22 cellular contexts compared by ENCODE assay signal in the genomic region with DNA sequence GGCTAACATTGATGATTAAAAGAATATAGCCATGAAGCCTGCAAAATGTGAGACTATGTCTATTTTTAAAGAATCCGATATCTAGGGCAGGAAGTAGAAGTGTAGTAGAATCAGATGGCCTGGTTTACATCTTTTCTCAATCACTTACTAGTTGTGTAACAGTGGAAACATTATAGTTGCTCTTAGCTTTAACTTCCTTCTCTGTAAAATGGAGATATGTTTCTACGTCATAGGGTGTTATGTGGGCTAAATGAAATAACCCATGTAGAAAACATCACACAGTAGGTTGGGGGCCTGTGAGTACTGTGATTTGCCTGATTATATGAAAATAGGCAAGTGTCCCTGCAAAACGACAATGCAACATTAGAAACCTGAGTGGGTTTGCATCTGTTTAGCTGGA. TPM values are rescaled to one million over a fixed set of nuclear protein-coding genes. Genes with fewer than 3 reads are reported as not detected.
A peak's percentile ranks its signal among the peaks of the same experiment; 100 is the strongest.
DNase-seq lines count a peak whose midpoint lies in the region; ATAC-seq and TF ChIP-seq lines count a peak whose summit lies in the region.
"Had no signal": no experiment of that assay in that cellular context is flagged by ENCODE, and none has a peak within 500 bp of the region (broad histone marks: within the 10 kb centered on the region; RNA-seq: fewer than 3 reads in every experiment).

No MANE protein-coding gene starts in this region.

- H3K9me3 ChIP-seq in naive thymus-derived CD4-positive, alpha-beta T cell (ENCODE audit: control insufficient read depth in 2 of 3, low read length in 3 of 3) = no peaks in the 10 kb centered on the region
- no peaks in the 10 kb centered on the region for H3K9me3 ChIP-seq in heart right ventricle
- H3K9me3 ChIP-seq: SK-N-SH had no signal

- ATAC-seq in naive thymus-derived CD4-positive, alpha-beta T cell = peak; percentile 52
- no peak for ATAC-seq in Right ventricle myocardium superior (ENCODE audit: poor library complexity)
- ATAC-seq in heart right ventricle = no peak

- no peak overlapping the region for H3K4me3 Mint-ChIP-seq in naive thymus-derived CD4-positive, alpha-beta T cell
- H3K4me3 Mint-ChIP-seq: CD4-positive, CD25-positive, alpha-beta regulatory T cell had no signal

- H3K4me1 Mint-ChIP-seq in naive thymus-derived CD4-positive, alpha-beta T cell = peaks cover 0 to 1% (median 0%) of the 10 kb centered on the region in 7 donors
- H3K4me1 Mint-ChIP-seq: CD4-positive, CD25-positive, alpha-beta regulatory T cell had no signal

- no peaks in the 10 kb centered on the region for H3K36me3 ChIP-seq in naive thymus-derived CD4-positive, alpha-beta T cell (ENCODE audit: control insufficient read depth in 2 of 3, insufficient read depth in 3 of 3, low read length in 3 of 3)
- no peaks in the 10 kb centered on the region for H3K36me3 ChIP-seq in heart right ventricle

- WGBS in heart right ventricle, 2 donors = 80 to 88% methylated on average over 3 of the region's 3 CpGs

- H3K4me3 ChIP-seq in naive thymus-derived CD4-positive, alpha-beta T cell (ENCODE audit: low read length) = no peak overlapping the region
- H3K4me3 ChIP-seq in heart right ventricle = no peak overlapping the region

- intact Hi-C loops in naive thymus-derived CD4-positive, alpha-beta T cell (cut with micrococcal nuclease) = no loop called here
- intact Hi-C loops in Right ventricle myocardium superior (cut with DNase I) (no loop called here), heart right ventricle (cut with DNase I) (no loop called here)

- POLR2A ChIA-PET in naive thymus-derived CD4-positive, alpha-beta T cell (lab: Charles Lee) = no interaction called here

- no peaks in the 10 kb centered on the region for H3K9me3 Mint-ChIP-seq in naive thymus-derived CD4-positive, alpha-beta T cell

- no peaks in the 10 kb centered on the region for H3K27me3 ChIP-seq in naive thymus-derived CD4-positive, alpha-beta T cell (ENCODE audit: control insufficient read depth in 2 of 2, insufficient read depth in 2 of 2, low read length in 2 of 2)
- H3K27me3 ChIP-seq in heart right ventricle = peaks cover 0 to 15% (median 9%) of the 10 kb centered on the region in 7 donors

- no peaks in the 10 kb centered on the region for H3K4me1 ChIP-seq in naive thymus-derived CD4-positive, alpha-beta T cell (ENCODE audit: control insufficient read depth in 2 of 2, insufficient read depth in 2 of 2, low read length in 2 of 2)
- H3K4me1 ChIP-seq in heart right ventricle = peaks cover 0 to 18% (median 5%) of the 10 kb centered on the region in 9 donors

- DNase-seq in SIG-M5 treated with dmso at 0.1 percent for 504 hours (lab: John Stamatoyannopoulos, UW; ENCODE audit: unreplicated experiment) = peak; percentile 77
- DNase-seq in SIG-M5 (lab: John Stamatoyannopoulos, UW) = no peak
- DNase-seq in SKM-1 treated with dmso at 0.1 percent for 144 hours (lab: John Stamatoyannopoulos, UW; ENCODE audit: unreplicated experiment) = peak; percentile 80
- DNase-seq in naive thymus-derived CD4-positive, alpha-beta T cell = no peak
- no peak for DNase-seq in D341Med (ENCODE audit: low spot score)
- no peak for DNase-seq in Right ventricle myocardium superior
- no peak for DNase-seq in heart right ventricle
- DNase-seq: CD4-positive, CD25-positive, alpha-beta regulatory T cell; NCI-H1092; NCI-H1417 treated with DMSO at 0.1 percent for 48 hours; NCI-H1694 treated with DMSO at 0.1 percent for 48 hours; NCI-H2081; NCI-H2227 treated with DMSO at 0.1 percent for 48 hours; NCI-H510A; NCI-H69; RPMI8226; SHP77; SK-N-SH had no signal

- peaks cover 11 to 39% (median 15%) of the 10 kb centered on the region in 5 donors for H3K27me3 Mint-ChIP-seq in naive thymus-derived CD4-positive, alpha-beta T cell

- CTCF ChIA-PET in naive thymus-derived CD4-positive, alpha-beta T cell (lab: Charles Lee) = no interaction called here

- H3K27ac ChIP-seq in naive thymus-derived CD4-positive, alpha-beta T cell (ENCODE audit: low read depth, low read length) = no peak overlapping the region
- no peak overlapping the region for H3K27ac ChIP-seq in heart right ventricle

- no peak for TF ChIP-seq CTCF in heart right ventricle (IDR thresholded peaks at IDR 0.05)

- H3K27ac Mint-ChIP-seq in naive thymus-derived CD4-positive, alpha-beta T cell = no peak overlapping the region
- H3K27ac Mint-ChIP-seq: CD4-positive, CD25-positive, alpha-beta regulatory T cell had no signal

- no peaks in the 10 kb centered on the region for H3K36me3 Mint-ChIP-seq in naive thymus-derived CD4-positive, alpha-beta T cell
- H3K36me3 Mint-ChIP-seq: CD4-positive, CD25-positive, alpha-beta regulatory T cell had no signal

RNA-seq across cellular contexts. Expression of gene IGFN1, which starts 4.4 kb away (rescaled TPM):
- not detected for total RNA-seq in naive thymus-derived CD4-positive, alpha-beta T cell
- polyA plus RNA-seq in naive thymus-derived CD4-positive, alpha-beta T cell = not detected
- not detected for total RNA-seq in Right ventricle myocardium superior
- under 1 TPM in 4 of 10 donors, not detected in 6; 0.02 to 0.07 (median 0.03) TPM for total RNA-seq in heart right ventricle
- under 1 TPM in 1 of 2 donors, not detected in 1; 0.01 TPM for polyA plus RNA-seq in heart right ventricle
- total RNA-seq: CD4-positive, CD25-positive, alpha-beta regulatory T cell had no signal
- polyA plus RNA-seq: BJ; CD4-positive, CD25-positive, alpha-beta regulatory T cell had no signal

RNA-seq across cellular contexts. Expression of gene TMEM9, which starts 31.9 kb away (rescaled TPM):
- 10 to 100 TPM; 15.3 to 24.5 (median 16.7) TPM for total RNA-seq in naive thymus-derived CD4-positive, alpha-beta T cell
- 10 to 100 TPM; 32.1 to 56.4 TPM for polyA plus RNA-seq in naive thymus-derived CD4-positive, alpha-beta T cell
- total RNA-seq in Right ventricle myocardium superior (20.7 TPM), heart right ventricle (10 to 100 TPM; 19.6 to 37.0 (median 25.4) TPM)
- polyA plus RNA-seq in heart right ventricle = 10 to 100 TPM; 19.7 to 49.6 TPM

RNA-seq across cellular contexts. Expression of gene ASCL5, which starts 59.2 kb away (rescaled TPM):
- under 1 TPM in 2 of 5 experiments, not detected in 3; 0.27 to 0.56 TPM for total RNA-seq in naive thymus-derived CD4-positive, alpha-beta T cell
- polyA plus RNA-seq in naive thymus-derived CD4-positive, alpha-beta T cell = under 1 TPM; 0.08 to 0.15 TPM
- total RNA-seq in Right ventricle myocardium superior (not detected), heart right ventricle (not detected)
- not detected for polyA plus RNA-seq in heart right ventricle
- total RNA-seq: A172, HT-29, MCF 10A had no signal
- polyA plus RNA-seq: SK-N-SH had no signal

Comparison
In these comparisons a context has a peak if more than half of its experiments do, and no peak if none do; other contexts are left out.
1. DNase-seq: peak in SIG-M5 treated with dmso at 0.1 percent for 504 hours (single experiment) and SKM-1 treated with dmso at 0.1 percent for 144 hours (single experiment); none in SIG-M5 (single experiment), naive thymus-derived CD4-positive, alpha-beta T cell (0 of 9), D341Med (single experiment), Right ventricle myocardium superior (single experiment) and heart right ventricle (0 of 2).